8 cellular contexts compared by ENCODE assay signal in genomic region chr11:23112987-23113886, GRCh38.
DNase-seq lines count a peak whose midpoint lies in the region; ATAC-seq and TF ChIP-seq lines count a peak whose summit lies in the region.

No MANE protein-coding gene starts in this region.

- ATAC-seq in GM18858 (IDR thresholded peaks at IDR 0.05; ENCODE audit: unreplicated experiment), result peak; percentile 59
- ATAC-seq in HG03521 (IDR thresholded peaks at IDR 0.05; ENCODE audit: unreplicated experiment), result peak; percentile 54
- peak; percentile 87 to 93 (median 88) for ATAC-seq in right lobe of liver
- no peak for ATAC-seq in activated T-cell treated with anti-CD3 and anti-CD28 coated beads, Interleukin-2, amount 50 U/mL, for 4 hours

- no peak overlapping the region for H3K27ac ChIP-seq in right lobe of liver

- H3K9me3 Mint-ChIP-seq in activated T-cell treated with anti-CD3 and anti-CD28 coated beads, Interleukin-2, amount 50 U/mL, for 4 hours, result peaks cover 5% of the 10 kb centered on the region

- no peaks in the 10 kb centered on the region for H3K27me3 Mint-ChIP-seq in activated T-cell treated with anti-CD3 and anti-CD28 coated beads, Interleukin-2, amount 50 U/mL, for 4 hours (ENCODE audit: low read depth)

- H3K36me3 ChIP-seq in right lobe of liver, result no peaks in the 10 kb centered on the region

- no peak for TF ChIP-seq POLR2A in right lobe of liver (IDR thresholded peaks at IDR 0.05)

- no peaks in the 10 kb centered on the region for H3K9me3 ChIP-seq in right lobe of liver

- peak overlapping the region in 1 of 3 donors; percentile 12 for H3K4me3 ChIP-seq in right lobe of liver

- peak; percentile 57 for TF ChIP-seq CTCF in AG09319 (IDR thresholded peaks at IDR 0.05; ENCODE audit: low read depth, low read length)
- TF ChIP-seq CTCF in right lobe of liver (IDR thresholded peaks at IDR 0.05), result peak; percentile 52 to 62 (median 54)

- H3K36me3 Mint-ChIP-seq in activated T-cell treated with anti-CD3 and anti-CD28 coated beads, Interleukin-2, amount 50 U/mL, for 4 hours (ENCODE audit: insufficient read depth), result no peaks in the 10 kb centered on the region

- WGBS in right lobe of liver (ENCODE audit: insufficient coverage, low coverage, low lambda C conversion rate, missing lambda C conversion rate), result 14% methylated on average over 8 of the region's 10 CpGs

- H3K27me3 ChIP-seq in right lobe of liver, result no peaks in the 10 kb centered on the region

- H3K4me1 Mint-ChIP-seq in activated T-cell treated with anti-CD3 and anti-CD28 coated beads, Interleukin-2, amount 50 U/mL, for 4 hours (ENCODE audit: low read depth), result no peaks in the 10 kb centered on the region

- DNase-seq in AG09319 (ENCODE audit: extremely low read depth, low read depth) (peak; percentile 14), NCI-H69 (lab: John Stamatoyannopoulos, UW) (peak; percentile 91), cerebellum (ENCODE audit: low spot score) (peak; percentile 6), right lobe of liver (peak; percentile 59 to 75 (median 64))
- DNase-seq in activated T-cell treated with anti-CD3 and anti-CD28 coated beads, Interleukin-2, amount 50 U/mL, for 48 hours, result no peak
- DNase-seq in activated T-cell treated with anti-CD3 and anti-CD28 coated beads, Interleukin-2, amount 50 U/mL, for 4 hours, result no peak

- no peak overlapping the region for H3K4me3 Mint-ChIP-seq in activated T-cell treated with anti-CD3 and anti-CD28 coated beads, Interleukin-2, amount 50 U/mL, for 4 hours

- H3K4me1 ChIP-seq in right lobe of liver, result peaks cover 0 to 7% (median 0%) of the 10 kb centered on the region in 4 donors

- intact Hi-C loops in right lobe of liver (cut with DNase I), result no loop called here

Comparison
In these comparisons a context has a peak if more than half of its experiments do, and no peak if none do; other contexts are left out.
1. DNase-seq: peak in AG09319 (single experiment), NCI-H69 (single experiment), cerebellum (single experiment) and right lobe of liver (3 of 3); none in activated T-cell treated with anti-CD3 and anti-CD28 coated beads, Interleukin-2, amount 50 U/mL, for 48 hours (0 of 2) and activated T-cell treated with anti-CD3 and anti-CD28 coated beads, Interleukin-2, amount 50 U/mL, for 4 hours (single experiment).
2. ATAC-seq: peak in GM18858 (single experiment), HG03521 (single experiment) and right lobe of liver (4 of 4); none in activated T-cell treated with anti-CD3 and anti-CD28 coated beads, Interleukin-2, amount 50 U/mL, for 4 hours (0 of 2).